In genomic region chr19:18364826-18365528, GRCh38 we compare ENCODE assay signal across 8 cellular contexts. TPM values are rescaled to one million over a fixed set of nuclear protein-coding genes. Genes with fewer than 3 reads are reported as not detected.
A peak's percentile ranks its signal among the peaks of the same experiment; 100 is the strongest.
DNase-seq lines count a peak whose midpoint lies in the region; ATAC-seq and TF ChIP-seq lines count a peak whose summit lies in the region.

No MANE protein-coding gene starts in this region.

- no peak for TF ChIP-seq CTCF in heart right ventricle (IDR thresholded peaks at IDR 0.05)

- H3K4me3 ChIP-seq in heart right ventricle = peak overlapping the region in 3 of 10 donors; percentile 16 to 34 (median 28)
- no peak overlapping the region for H3K4me3 ChIP-seq in rectal smooth muscle tissue (ENCODE audit: low read length)

- H3K4me1 Mint-ChIP-seq in activated CD8-positive, alpha-beta T cell treated with anti-CD3 and anti-CD28 coated beads, Interleukin-2, amount 10 ng/mL, durations not matched to agents 7 days and 5 days (ENCODE audit: low read depth) = peaks cover 18% of the 10 kb centered on the region

- H3K36me3 Mint-ChIP-seq in activated CD8-positive, alpha-beta T cell treated with anti-CD3 and anti-CD28 coated beads, Interleukin-2, amount 10 ng/mL, durations not matched to agents 7 days and 5 days (ENCODE audit: low read depth) = peaks cover 34% of the 10 kb centered on the region

- peak overlapping the region; percentile 71 for H3K27ac Mint-ChIP-seq in activated CD8-positive, alpha-beta T cell treated with anti-CD3 and anti-CD28 coated beads, Interleukin-2, amount 10 ng/mL, durations not matched to agents 7 days and 5 days

- peak; percentile 74 for DNase-seq in NCI-H146 treated with DMSO at 0.1 percent for 48 hours (lab: John Stamatoyannopoulos, UW; ENCODE audit: unreplicated experiment)
- DNase-seq in activated CD8-positive, alpha-beta T cell treated with anti-CD3 and anti-CD28 coated beads, Interleukin-2, amount 10 ng/mL, durations not matched to agents 7 days and 5 days = no peak
- peak; percentile 27 to 90 for DNase-seq in heart right ventricle
- no peak for DNase-seq in T-helper 1 cell
- no peak for DNase-seq in occipital lobe (lab: John Stamatoyannopoulos, UW)
- no peak for DNase-seq in NCI-H524 (lab: John Stamatoyannopoulos, UW)

- intact Hi-C loops in heart right ventricle (cut with DNase I) = no loop called here

- H3K9ac ChIP-seq in ES-I3 (ENCODE audit: low read depth, low read length) (peak overlapping the region; percentile 18; the same call in 1 of the 2 replicates), rectal smooth muscle tissue (ENCODE audit: low read length) (no peak overlapping the region)

- H3K27me3 Mint-ChIP-seq in activated CD8-positive, alpha-beta T cell treated with anti-CD3 and anti-CD28 coated beads, Interleukin-2, amount 10 ng/mL, durations not matched to agents 7 days and 5 days (ENCODE audit: low read depth) = no peaks in the 10 kb centered on the region

- no peaks in the 10 kb centered on the region for H3K9me3 Mint-ChIP-seq in activated CD8-positive, alpha-beta T cell treated with anti-CD3 and anti-CD28 coated beads, Interleukin-2, amount 10 ng/mL, durations not matched to agents 7 days and 5 days (ENCODE audit: insufficient read depth)

- CTCF ChIA-PET in activated CD8-positive, alpha-beta T cell treated with anti-CD3 and anti-CD28 coated beads, Interleukin-2, amount 10 ng/mL, durations not matched to agents 7 days and 5 days (lab: Charles Lee) = interaction anchor here (0.9 to 1.3 kb wide), 3 partner anchors 15 to 86 kb away, joined by 3 to 5 read pairs (median 3); no protein-coding TSS in a partner anchor

- no peak overlapping the region for H3K4me3 Mint-ChIP-seq in activated CD8-positive, alpha-beta T cell treated with anti-CD3 and anti-CD28 coated beads, Interleukin-2, amount 10 ng/mL, durations not matched to agents 7 days and 5 days

- POLR2A ChIA-PET in activated CD8-positive, alpha-beta T cell treated with anti-CD3 and anti-CD28 coated beads, Interleukin-2, amount 10 ng/mL, durations not matched to agents 7 days and 5 days (lab: Charles Lee) = no interaction called here

- WGBS in heart right ventricle, 2 donors = 5 to 8% methylated on average over 15 of the region's 15 CpGs

- H3K4me1 ChIP-seq in ES-I3 (ENCODE audit: insufficient read depth, low read length) (peaks cover 17% of the 10 kb centered on the region), heart right ventricle (peaks cover 0 to 34% (median 25%) of the 10 kb centered on the region in 9 donors), rectal smooth muscle tissue (ENCODE audit: control insufficient read depth, insufficient read depth, low read length) (peaks cover 4% of the 10 kb centered on the region)

- H3K36me3 ChIP-seq in ES-I3 (ENCODE audit: insufficient read depth, low read length) (peaks cover 23% of the 10 kb centered on the region; the same call in 1 of the 2 replicates), heart right ventricle (peaks cover 0 to 48% (median under 1%) of the 10 kb centered on the region in 9 donors), rectal smooth muscle tissue (ENCODE audit: control insufficient read depth, insufficient read depth, low read length) (peaks cover 5% of the 10 kb centered on the region)

- H3K27ac ChIP-seq in heart right ventricle (peak overlapping the region; percentile 5 to 93 (median 85)), rectal smooth muscle tissue (ENCODE audit: low read depth, low read length) (peak overlapping the region; percentile 56)

- H3K9me3 ChIP-seq in ES-I3 (ENCODE audit: control insufficient read depth, insufficient read depth, low read length) (no peaks in the 10 kb centered on the region), heart right ventricle (no peaks in the 10 kb centered on the region)

- no peaks in the 10 kb centered on the region for H3K27me3 ChIP-seq in heart right ventricle
- no peaks in the 10 kb centered on the region for H3K27me3 ChIP-seq in rectal smooth muscle tissue (ENCODE audit: control insufficient read depth, insufficient read depth, low read length)

- ATAC-seq in activated CD8-positive, alpha-beta T cell treated with anti-CD3 and anti-CD28 coated beads, Interleukin-2, amount 10 ng/mL, durations not matched to agents 7 days and 5 days = no peak
- ATAC-seq in heart right ventricle = peak; percentile 73 to 93 (median 86)

RNA-seq across cellular contexts. Expression of gene GDF15, which starts 21.0 kb away (rescaled TPM):
- total RNA-seq in activated CD8-positive, alpha-beta T cell treated with anti-CD3 and anti-CD28 coated beads, Interleukin-2, amount 10 ng/mL, durations not matched to agents 7 days and 5 days = not detected
- total RNA-seq in heart right ventricle (1 to 10 TPM in 4 of 10 donors, under 1 TPM in 6; 0.44 to 2.5 (median 0.79) TPM), occipital lobe (not detected)
- under 1 TPM; 0.44 to 0.62 TPM for polyA plus RNA-seq in heart right ventricle

RNA-seq across cellular contexts. Expression of gene PGPEP1, which starts 24.6 kb away (rescaled TPM):
- total RNA-seq in activated CD8-positive, alpha-beta T cell treated with anti-CD3 and anti-CD28 coated beads, Interleukin-2, amount 10 ng/mL, durations not matched to agents 7 days and 5 days = 10 to 100 TPM; 30.1 to 34.5 TPM
- 10 to 100 TPM; 36.0 to 61.3 (median 46.8) TPM for total RNA-seq in heart right ventricle
- 10 to 100 TPM; 10.0 to 27.2 TPM for polyA plus RNA-seq in heart right ventricle
- total RNA-seq in occipital lobe = 14.2 TPM

RNA-seq across cellular contexts. Expression of gene LRRC25, which starts 32.4 kb away (rescaled TPM):
- total RNA-seq in activated CD8-positive, alpha-beta T cell treated with anti-CD3 and anti-CD28 coated beads, Interleukin-2, amount 10 ng/mL, durations not matched to agents 7 days and 5 days = under 1 TPM; 0.53 to 0.68 TPM
- total RNA-seq in heart right ventricle = 10 to 100 TPM in 1 of 10 donors, 1 to 10 TPM in 7, under 1 TPM in 2; 0.57 to 13.3 (median 1.8) TPM
- 1 to 10 TPM; 1.1 to 2.2 TPM for polyA plus RNA-seq in heart right ventricle
- 0.78 TPM for total RNA-seq in occipital lobe

RNA-seq across cellular contexts. Expression of gene LSM4, which starts 42.1 kb away (rescaled TPM):
- total RNA-seq in activated CD8-positive, alpha-beta T cell treated with anti-CD3 and anti-CD28 coated beads, Interleukin-2, amount 10 ng/mL, durations not matched to agents 7 days and 5 days = 100 to 1,000 TPM; 199 to 215 TPM
- total RNA-seq in heart right ventricle (100 to 1,000 TPM in 1 of 10 donors, 10 to 100 TPM in 9; 73.2 to 114 (median 93.3) TPM), occipital lobe (72.2 TPM)
- 100 to 1,000 TPM; 135 to 163 TPM for polyA plus RNA-seq in heart right ventricle

RNA-seq across cellular contexts. Expression of gene SSBP4, which starts 54.2 kb away (rescaled TPM):
- 100 to 1,000 TPM; 198 to 204 TPM for total RNA-seq in activated CD8-positive, alpha-beta T cell treated with anti-CD3 and anti-CD28 coated beads, Interleukin-2, amount 10 ng/mL, durations not matched to agents 7 days and 5 days
- total RNA-seq in heart right ventricle = 10 to 100 TPM; 17.6 to 47.1 (median 27.3) TPM
- 10 to 100 TPM; 41.3 to 51.6 TPM for polyA plus RNA-seq in heart right ventricle
- total RNA-seq in occipital lobe = 75.6 TPM

Comparison
In these comparisons a context has a peak if more than half of its experiments do, and no peak if none do; other contexts are left out.
1. DNase-seq: peak in NCI-H146 treated with DMSO at 0.1 percent for 48 hours (single experiment) and heart right ventricle (2 of 2); none in activated CD8-positive, alpha-beta T cell treated with anti-CD3 and anti-CD28 coated beads, Interleukin-2, amount 10 ng/mL, durations not matched to agents 7 days and 5 days (single experiment), T-helper 1 cell (0 of 5), occipital lobe (single experiment) and NCI-H524 (0 of 2).